ENCODE assay signal across 8 cellular contexts in genomic region chr19:40974633-40975037, GRCh38. TPM values are rescaled to one million over a fixed set of nuclear protein-coding genes. Genes with fewer than 3 reads are reported as not detected.
DNase-seq lines count a peak whose midpoint lies in the region; ATAC-seq lines count a peak whose summit lies in the region.

No MANE protein-coding gene starts in this region.

- H3K9me3 Mint-ChIP-seq in activated naive CD4-positive, alpha-beta T cell treated with anti-CD3 and anti-CD28 coated beads for 36 hours, result peaks cover 3% of the 10 kb centered on the region

- H3K4me3 ChIP-seq in SK-N-MC, result no peak overlapping the region

- H3K27ac Mint-ChIP-seq in activated naive CD4-positive, alpha-beta T cell treated with anti-CD3 and anti-CD28 coated beads for 36 hours, result no peak overlapping the region

- DNase-seq in DMS114 treated with DMSO at 0.1 percent for 48 hours (lab: John Stamatoyannopoulos, UW; ENCODE audit: unreplicated experiment) (peak; percentile 68), Kasumi-1 (lab: John Stamatoyannopoulos, UW) (peak; percentile 31 to 75), SK-N-MC (ENCODE audit: low read depth, low spot score) (peak; percentile 61), glomerular endothelial cell (ENCODE audit: extremely low read depth, low read depth, low spot score) (peak; percentile 67), posterior cingulate gyrus (peak in 8 of 10 donors; percentile 34 to 91 (median 72)), ureter (ENCODE audit: low spot score) (peak; percentile 78)
- peak; percentile 90 for DNase-seq in activated naive CD4-positive, alpha-beta T cell treated with anti-CD3 and anti-CD28 coated beads for 36 hours

- H3K9me3 ChIP-seq in SK-N-MC (ENCODE audit: low read depth, low read length), result no peaks in the 10 kb centered on the region

- peaks cover 4% of the 10 kb centered on the region for H3K27me3 Mint-ChIP-seq in activated naive CD4-positive, alpha-beta T cell treated with anti-CD3 and anti-CD28 coated beads for 36 hours (ENCODE audit: low read depth)

- no peak overlapping the region for H3K27ac ChIP-seq in SK-N-MC

- no peak for ATAC-seq in HG03135 (IDR thresholded peaks at IDR 0.05; ENCODE audit: unreplicated experiment)

- no peak overlapping the region for H3K9ac ChIP-seq in SK-N-MC (ENCODE audit: insufficient read length)

- intact Hi-C loops in activated naive CD4-positive, alpha-beta T cell treated with anti-CD3 and anti-CD28 coated beads for 36 hours (cut with micrococcal nuclease), result loop anchor here (1.0 to 2.0 kb wide), 3 partner anchors 170 to 334 kb away; no protein-coding TSS in a partner anchor
- intact Hi-C loops in posterior cingulate gyrus (cut with DNase I), result loop anchor here (10.0 kb wide), 2 partner anchors 170 to 310 kb away; no protein-coding TSS in a partner anchor

- H3K4me3 Mint-ChIP-seq in activated naive CD4-positive, alpha-beta T cell treated with anti-CD3 and anti-CD28 coated beads for 36 hours, result no peak overlapping the region

- H3K4me1 Mint-ChIP-seq in activated naive CD4-positive, alpha-beta T cell treated with anti-CD3 and anti-CD28 coated beads for 36 hours (ENCODE audit: low read depth), result peaks cover 23% of the 10 kb centered on the region

- H3K36me3 Mint-ChIP-seq in activated naive CD4-positive, alpha-beta T cell treated with anti-CD3 and anti-CD28 coated beads for 36 hours (ENCODE audit: low read depth), result no peaks in the 10 kb centered on the region

- no peaks in the 10 kb centered on the region for H3K36me3 ChIP-seq in SK-N-MC (ENCODE audit: insufficient read depth, low read length)

- CTCF ChIA-PET in activated naive CD4-positive, alpha-beta T cell treated with anti-CD3 and anti-CD28 coated beads for 36 hours (lab: Charles Lee), result interaction anchor here (0.6 to 1.6 kb wide), 16 partner anchors 12 to 755 kb away, joined by 3 to 11 read pairs (median 3); partner anchors contain the start of gene NUMBL

RNA-seq across cellular contexts. Expression of gene CYP2B6, which starts 16.4 kb away (rescaled TPM):
- total RNA-seq in activated naive CD4-positive, alpha-beta T cell treated with anti-CD3 and anti-CD28 coated beads for 36 hours, result not detected
- total RNA-seq in glomerular endothelial cell (not detected in 2 replicates), ureter (not detected)
